12 cellular contexts compared by ENCODE assay signal in the genomic region with DNA sequence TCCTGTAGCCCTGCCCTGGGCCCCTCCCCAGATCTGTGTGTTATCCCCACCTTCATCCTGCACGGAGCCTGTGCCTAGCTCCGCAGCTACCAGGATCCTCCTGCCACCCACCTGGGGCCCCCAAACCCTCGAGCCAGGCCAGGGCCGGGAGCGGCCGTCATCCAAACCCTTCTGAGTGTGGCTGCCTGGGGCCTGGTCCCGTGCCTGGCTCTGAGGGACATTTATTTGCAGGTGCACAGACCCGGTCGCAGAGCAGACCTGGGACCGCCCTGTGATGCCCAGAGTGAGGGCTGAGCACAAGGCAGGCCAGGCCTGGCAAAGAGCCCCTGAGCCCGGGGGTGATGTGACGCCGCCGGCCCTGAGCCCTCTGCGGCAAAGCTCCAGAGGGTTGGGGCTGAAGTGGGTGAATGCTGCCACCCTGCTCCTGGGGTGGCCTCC.
"Had no signal": no experiment of that assay in that cellular context is flagged by ENCODE, and none has a peak within 500 bp of the region (broad histone marks: within the 10 kb centered on the region; RNA-seq: fewer than 3 reads in every experiment).

No MANE protein-coding gene starts in this region.

- ATAC-seq: activated naive CD4-positive, alpha-beta T cell treated with anti-CD3 and anti-CD28 coated beads, Interleukin-2, amount 50 U/mL, for 72 hours; left colon had no signal

- H3K9me3 Mint-ChIP-seq: activated CD4-positive, alpha-beta T cell treated with anti-CD3 and anti-CD28 coated beads, Interleukin-2, amount 10 ng/mL, durations not matched to agents 24 days and 14 days; activated T-helper 2 cell treated with anti-CD3 and anti-CD28 coated beads, Interferon-gamma antibody, Interleukin-2, Interleukin-4, amounts not matched to agents 10 μg/mL and 5 μg/mL and 100 μg/mL, durations not matched to agents 14 hours and 24 hours and 36 hours; immature natural killer cell; natural killer cell treated with Interleukin-12 subunit alpha and Interleukin-12 subunit beta and Interleukin-15 and Interleukin-18, amount 100 ng/mL, for 72 hours had no signal

- DNase-seq: activated CD4-positive, alpha-beta T cell treated with anti-CD3 and anti-CD28 coated beads, Interleukin-2, amount 10 ng/mL, durations not matched to agents 24 days and 14 days; activated CD8-positive, alpha-beta memory T cell treated with anti-CD3 and anti-CD28 coated beads for 24 hours; activated T-cell treated with anti-CD3 and anti-CD28 coated beads for 4 hours; amniotic stem cell; dermis blood vessel endothelial cell; immature natural killer cell; T-helper 1 cell had no signal

- H3K4me1 Mint-ChIP-seq: activated CD4-positive, alpha-beta T cell treated with anti-CD3 and anti-CD28 coated beads, Interleukin-2, amount 10 ng/mL, durations not matched to agents 24 days and 14 days; immature natural killer cell had no signal

- H3K27ac Mint-ChIP-seq: activated CD4-positive, alpha-beta T cell treated with anti-CD3 and anti-CD28 coated beads, Interleukin-2, amount 10 ng/mL, durations not matched to agents 24 days and 14 days; activated naive CD4-positive, alpha-beta T cell treated with anti-CD3 and anti-CD28 coated beads, Interleukin-2, amount 50 U/mL, for 72 hours; activated T-helper 2 cell treated with anti-CD3 and anti-CD28 coated beads, Interferon-gamma antibody, Interleukin-2, Interleukin-4, amounts not matched to agents 10 μg/mL and 5 μg/mL and 100 μg/mL, durations not matched to agents 14 hours and 24 hours and 36 hours; brain; immature natural killer cell; natural killer cell treated with Interleukin-12 subunit alpha and Interleukin-12 subunit beta and Interleukin-15 and Interleukin-18, amount 100 ng/mL, for 72 hours had no signal

- H3K27me3 Mint-ChIP-seq: brain had no signal

- H3K4me3 Mint-ChIP-seq: activated CD4-positive, alpha-beta T cell treated with anti-CD3 and anti-CD28 coated beads, Interleukin-2, amount 10 ng/mL, durations not matched to agents 24 days and 14 days; brain; immature natural killer cell; natural killer cell treated with Interleukin-12 subunit alpha and Interleukin-12 subunit beta and Interleukin-15 and Interleukin-18, amount 100 ng/mL, for 72 hours had no signal

- H3K36me3 Mint-ChIP-seq: activated naive CD4-positive, alpha-beta T cell treated with anti-CD3 and anti-CD28 coated beads, Interleukin-2, amount 50 U/mL, for 72 hours; brain; immature natural killer cell; natural killer cell treated with Interleukin-12 subunit alpha and Interleukin-12 subunit beta and Interleukin-15 and Interleukin-18, amount 100 ng/mL, for 72 hours had no signal
